In genomic region chr10:70457759-70458305, GRCh38 we compare ENCODE assay signal across 11 cellular contexts. TPM values are rescaled to one million over a fixed set of nuclear protein-coding genes. Genes with fewer than 3 reads are reported as not detected.
DNase-seq lines count a peak whose midpoint lies in the region; ATAC-seq and TF ChIP-seq lines count a peak whose summit lies in the region.
"Had no signal": no experiment of that assay in that cellular context is flagged by ENCODE, and none has a peak within 500 bp of the region (broad histone marks: within the 10 kb centered on the region; RNA-seq: fewer than 3 reads in every experiment).

No MANE protein-coding gene starts in this region.

- peak overlapping the region; percentile 61; the same call in 1 of the 2 replicates for H3K4me3 ChIP-seq in HUES48 (ENCODE audit: low read depth, low read length)
- H3K4me3 ChIP-seq in mammary epithelial cell (replicated peaks in 1 of 3; ENCODE audit: insufficient read depth in 1 of 3, low read depth in 2 of 3, low read length in 3 of 3): no peak overlapping the region
- H3K4me3 ChIP-seq in lower lobe of right lung: peak overlapping the region; percentile 43
- H3K4me3 ChIP-seq in stomach: peak overlapping the region; percentile 30 to 41 (median 33)

- H3K9me3 ChIP-seq in HUES48 (ENCODE audit: control insufficient read depth, insufficient read depth, low read length): no peaks in the 10 kb centered on the region
- H3K9me3 ChIP-seq in mammary epithelial cell (replicated peaks; ENCODE audit: insufficient read depth, low read length): no peaks in the 10 kb centered on the region
- H3K9me3 ChIP-seq in lower lobe of right lung: no peaks in the 10 kb centered on the region
- H3K9me3 ChIP-seq in stomach: no peaks in the 10 kb centered on the region

- CTCF ChIA-PET in mammary epithelial cell (lab: Charles Lee; ENCODE audit: low non-redundant PET): no interaction called here

- H3K4me2 ChIP-seq in mammary epithelial cell (ENCODE audit: insufficient read depth, low read depth, low read length): peak overlapping the region; percentile 73

- TF ChIP-seq POLR2A in stomach (IDR thresholded peaks at IDR 0.05): no peak

- H3K27me3 ChIP-seq in HUES48 (ENCODE audit: control insufficient read depth, insufficient read depth, low read length): peaks cover 70% of the 10 kb centered on the region
- H3K27me3 ChIP-seq in mammary epithelial cell (ENCODE audit: insufficient read depth, low read length): peaks cover 3% of the 10 kb centered on the region
- peaks cover 13% of the 10 kb centered on the region for H3K27me3 ChIP-seq in lower lobe of right lung (ENCODE audit: low read depth)
- peaks cover 0 to 50% (median 27%) of the 10 kb centered on the region in 3 donors for H3K27me3 ChIP-seq in stomach
- H3K27me3 ChIP-seq: brain microvascular endothelial cell had no signal

- no peaks in the 10 kb centered on the region for H3K79me2 ChIP-seq in mammary epithelial cell (ENCODE audit: insufficient read depth, low read length)

- dilution Hi-C loops in mammary epithelial cell (cut with HindIII; ENCODE audit: low sequenced_read_pairs): no loop called here

- BruUV-seq in mammary epithelial cell (replicated peaks; lab: Mats Ljungman, UMichigan): no TSS peak

- intact Hi-C loops in mammary epithelial cell (cut with micrococcal nuclease): no loop called here
- intact Hi-C loops in lower lobe of right lung (cut with DNase I): no loop called here
- intact Hi-C loops in stomach (cut with DNase I; ENCODE audit: low total_unique reads): loop anchor here (10.0 kb wide), 1 partner anchor 297 kb away; no protein-coding TSS in a partner anchor

- no peak for ATAC-seq in lower lobe of right lung
- ATAC-seq in HG03280 (IDR thresholded peaks at IDR 0.05; ENCODE audit: unreplicated experiment): no peak
- no peak for ATAC-seq in HG03378 (IDR thresholded peaks at IDR 0.05; ENCODE audit: unreplicated experiment)

- 63% methylated on average over 12 of the region's 17 CpGs for WGBS in mammary epithelial cell (ENCODE audit: low coverage, missing lambda C conversion rate)
- WGBS in stomach, 5 donors: 38 to 51% (median 45%) methylated on average over 15 to 17 of the region's 17 CpGs

- peaks cover 34% of the 10 kb centered on the region for H3K4me1 ChIP-seq in HUES48 (ENCODE audit: control insufficient read depth, insufficient read depth, low read length)
- peaks cover 19% of the 10 kb centered on the region for H3K4me1 ChIP-seq in mammary epithelial cell (ENCODE audit: insufficient read depth, low read length)
- H3K4me1 ChIP-seq in lower lobe of right lung: peaks cover 32% of the 10 kb centered on the region
- H3K4me1 ChIP-seq in stomach: peaks cover 22 to 38% (median 30%) of the 10 kb centered on the region in 4 donors

- H3K27ac ChIP-seq in HUES48 (ENCODE audit: low read depth, low read length): no peak overlapping the region
- H3K27ac ChIP-seq in mammary epithelial cell (ENCODE audit: insufficient read depth, low read depth, low read length): no peak overlapping the region
- no peak overlapping the region for H3K27ac ChIP-seq in lower lobe of right lung
- H3K27ac ChIP-seq in stomach: peak overlapping the region in 4 of 5 donors; percentile 38 to 85 (median 74)
- H3K27ac ChIP-seq: brain microvascular endothelial cell had no signal

- H3K9ac ChIP-seq in HUES48 (ENCODE audit: low read depth, low read length) (no peak overlapping the region), mammary epithelial cell (ENCODE audit: insufficient read depth, low read length) (no peak overlapping the region)

- no peak for TF ChIP-seq EP300 in stomach (IDR thresholded peaks at IDR 0.05)

- TF ChIP-seq CTCF in mammary epithelial cell (conservative IDR thresholded peaks at IDR 0.05 in 1 of 2, IDR thresholded peaks at IDR 0.05 in 1 of 2; ENCODE audit: extremely low read depth in 1 of 2, insufficient read depth in 1 of 2, low read depth in 1 of 2, low read length in 2 of 2) (no peak), lower lobe of right lung (IDR thresholded peaks at IDR 0.05) (no peak), stomach (IDR thresholded peaks at IDR 0.05) (no peak)

- DNase-seq in mammary epithelial cell (no peak), lower lobe of right lung (no peak), stomach (no peak), GM19238 (ENCODE audit: insufficient read length, low spot score) (no peak), SHP77 treated with DMSO at 0.1 percent for 48 hours (lab: John Stamatoyannopoulos, UW) (no peak)
- DNase-seq: KG1 had no signal

- H3K36me3 ChIP-seq in HUES48 (ENCODE audit: control insufficient read depth, insufficient read depth, low read length) (no peaks in the 10 kb centered on the region), mammary epithelial cell (ENCODE audit: insufficient read depth, low read length) (no peaks in the 10 kb centered on the region), lower lobe of right lung (no peaks in the 10 kb centered on the region), stomach (no peaks in the 10 kb centered on the region)
- H3K36me3 ChIP-seq: brain microvascular endothelial cell had no signal

- in situ Hi-C loops in mammary epithelial cell (cut with MboI; ENCODE audit: low sequenced_read_pairs in 2 of 2): no loop called here

- no peaks in the 10 kb centered on the region for H4K20me1 ChIP-seq in mammary epithelial cell (ENCODE audit: insufficient read depth, low read length)

- H2AFZ ChIP-seq in mammary epithelial cell (ENCODE audit: low read depth, low read length): no peak overlapping the region

RNA-seq across cellular contexts. Expression of gene NODAL, which starts 16.4 kb away (rescaled TPM):
- total RNA-seq in mammary epithelial cell: under 1 TPM; 0.17 to 0.47 TPM
- 0.41 TPM for polyA plus RNA-seq in mammary epithelial cell
- polyA minus RNA-seq in mammary epithelial cell: not detected
- not detected for total RNA-seq in lower lobe of right lung
- total RNA-seq in stomach: not detected
- not detected for polyA plus RNA-seq in stomach
- total RNA-seq: liver had no signal
- polyA plus RNA-seq: liver had no signal

RNA-seq across cellular contexts. Expression of gene PALD1, which starts 20.7 kb away (rescaled TPM):
- under 1 TPM in 1 of 2 donors, not detected in 1; under 0.01 TPM for total RNA-seq in mammary epithelial cell
- 0.01 TPM for polyA plus RNA-seq in mammary epithelial cell
- polyA minus RNA-seq in mammary epithelial cell: not detected
- total RNA-seq in lower lobe of right lung: 16.0 TPM
- 10 to 100 TPM in 2 of 5 donors, 1 to 10 TPM in 3; 3.6 to 25.1 (median 8.1) TPM for total RNA-seq in stomach
- polyA plus RNA-seq in stomach: 1 to 10 TPM; 2.4 to 3.0 (median 2.7) TPM

RNA-seq across cellular contexts. Expression of gene EIF4EBP2, which starts 53.9 kb away (rescaled TPM):
- total RNA-seq in mammary epithelial cell (10 to 100 TPM; 34.7 to 47.5 TPM), lower lobe of right lung (77.2 TPM), stomach (10 to 100 TPM; 24.0 to 74.7 (median 64.3) TPM)
- polyA plus RNA-seq in mammary epithelial cell (23.6 TPM), stomach (10 to 100 TPM; 18.9 to 43.2 (median 32.4) TPM)
- 86.6 TPM for polyA minus RNA-seq in mammary epithelial cell

Comparison
In these comparisons a context has a peak if more than half of its experiments do, and no peak if none do; other contexts are left out.
1. H3K27ac ChIP-seq: peak in stomach (4 of 5); none in HUES48 (single experiment), mammary epithelial cell (single experiment) and lower lobe of right lung (single experiment).
2. H3K4me3 ChIP-seq: peak in HUES48 (single experiment), lower lobe of right lung (single experiment) and stomach (4 of 4); none in mammary epithelial cell (0 of 3).
3. RNA of gene PALD1, which starts 20.7 kb away (total RNA-seq): 16.0 TPM in lower lobe of right lung (single experiment) and 3.6 to 25.1 TPM in stomach; under 0.01 TPM in mammary epithelial cell; every median in the first group is over 4 times any median in the second.